18 cellular contexts compared by ENCODE assay signal in genomic region chr10:92789067-92789466, GRCh38.
"Had no signal": no experiment of that assay in that cellular context is flagged by ENCODE, and none has a peak within 500 bp of the region (broad histone marks: within the 10 kb centered on the region; RNA-seq: fewer than 3 reads in every experiment).

No MANE protein-coding gene starts in this region.

- H3K4me1 Mint-ChIP-seq: activated naive CD4-positive, alpha-beta T cell treated with anti-CD3 and anti-CD28 coated beads, Interleukin-2, amount 50 U/mL, for 24 hours; brain; mesothelial cell of epicardium; natural killer cell had no signal

- H3K27ac ChIP-seq: ovary, prostate gland, uterus had no signal

- H3K27me3 ChIP-seq: left lung, neutrophil, ovary, uterus had no signal

- H3K9me3 Mint-ChIP-seq: activated naive CD4-positive, alpha-beta T cell treated with anti-CD3 and anti-CD28 coated beads, Interleukin-2, amount 50 U/mL, for 24 hours; natural killer cell had no signal

- H3K36me3 Mint-ChIP-seq: activated naive CD4-positive, alpha-beta T cell treated with anti-CD3 and anti-CD28 coated beads, Interleukin-2, amount 50 U/mL, for 24 hours; brain; mesothelial cell of epicardium; natural killer cell had no signal

- H3K9me3 ChIP-seq: left lung, neutrophil, ovary, prostate gland, uterus had no signal

- H3K36me3 ChIP-seq: heart right ventricle, left lung, neutrophil, ovary, prostate gland, uterus had no signal

- H3K4me3 ChIP-seq: heart right ventricle, left lung, lung, ovary, prostate gland, uterus had no signal

- H3K27ac Mint-ChIP-seq: activated naive CD4-positive, alpha-beta T cell treated with anti-CD3 and anti-CD28 coated beads, Interleukin-2, amount 50 U/mL, for 24 hours; brain; mesothelial cell of epicardium; natural killer cell had no signal

- DNase-seq: activated gamma-delta T cell treated with Interleukin-2 at 50 U/mL for 16 hours; activated T-cell treated with anti-CD3 and anti-CD28 coated beads, Interleukin-2, amount 50 U/mL, for 1 hour; aorta; heart right ventricle; left lung; natural killer cell; ovary; stimulated activated CD4-positive, alpha-beta T cell treated with anti-CD3 and anti-CD28 coated beads, Interleukin-12 subunit alpha, Interleukin-12 subunit beta, amount 100 ng/mL, for 4 hours; stimulated activated CD4-positive, alpha-beta T cell treated with anti-CD3 and anti-CD28 coated beads, Interleukin-4, amount 100 ng/mL, for 4 hours; T-helper 9 cell; trophoblast cell; uterus had no signal

- H3K4me3 Mint-ChIP-seq: activated naive CD4-positive, alpha-beta T cell treated with anti-CD3 and anti-CD28 coated beads, Interleukin-2, amount 50 U/mL, for 24 hours; brain; mesothelial cell of epicardium; natural killer cell had no signal

- H3K4me1 ChIP-seq: prostate gland, uterus had no signal

- ATAC-seq: heart right ventricle, left lung, natural killer cell had no signal
